Comparison of ENCODE assay signal across 14 cellular contexts in genomic region chr5:159107308-159107707, GRCh38. TPM values are rescaled to one million over a fixed set of nuclear protein-coding genes. Genes with fewer than 3 reads are reported as not detected.
A peak's percentile ranks its signal among the peaks of the same experiment; 100 is the strongest.
DNase-seq lines count a peak whose midpoint lies in the region; ATAC-seq, FAIRE-seq and TF ChIP-seq lines count a peak whose summit lies in the region.
"Had no signal": no experiment of that assay in that cellular context is flagged by ENCODE, and none has a peak within 500 bp of the region (broad histone marks: within the 10 kb centered on the region; RNA-seq: fewer than 3 reads in every experiment).

No MANE protein-coding gene starts in this region.

- H3K4me3 Mint-ChIP-seq in activated naive CD4-positive, alpha-beta T cell treated with anti-CD3 and anti-CD28 coated beads, Interleukin-2, amount 50 U/mL, for 24 hours = peak overlapping the region; percentile 91
- H3K4me3 Mint-ChIP-seq in effector memory CD8-positive, alpha-beta T cell = peak overlapping the region; percentile 69 to 76
- H3K4me3 Mint-ChIP-seq in stimulated activated naive CD8-positive, alpha-beta T cell treated with anti-CD3 and anti-CD28 coated beads, Interleukin-15, amount 100 ng/mL, for 72 hours = peak overlapping the region; percentile 83

- H3K4me1 Mint-ChIP-seq in activated naive CD4-positive, alpha-beta T cell treated with anti-CD3 and anti-CD28 coated beads, Interleukin-2, amount 50 U/mL, for 24 hours = peaks cover 20% of the 10 kb centered on the region
- peaks cover 14 to 16% of the 10 kb centered on the region in 2 donors for H3K4me1 Mint-ChIP-seq in effector memory CD8-positive, alpha-beta T cell (ENCODE audit: low read depth in 2 of 2)
- peaks cover 35% of the 10 kb centered on the region for H3K4me1 Mint-ChIP-seq in stimulated activated naive CD8-positive, alpha-beta T cell treated with anti-CD3 and anti-CD28 coated beads, Interleukin-15, amount 100 ng/mL, for 72 hours

- BruUV-seq in mammary epithelial cell (replicated peaks; lab: Mats Ljungman, UMichigan) = no TSS peak

- in situ Hi-C loops in mammary epithelial cell (cut with MboI; ENCODE audit: low sequenced_read_pairs in 2 of 2) = loop anchor here (5.0 to 25.0 kb wide), 3 partner anchors 410 to 1345 kb away; no protein-coding TSS in a partner anchor

- no peak for TF ChIP-seq CTCF in mammary epithelial cell (conservative IDR thresholded peaks at IDR 0.05 in 1 of 2, IDR thresholded peaks at IDR 0.05 in 1 of 2; ENCODE audit: extremely low read depth in 1 of 2, insufficient read depth in 1 of 2, low read depth in 1 of 2, low read length in 2 of 2)

- H4K20me1 ChIP-seq in Karpas-422 (ENCODE audit: insufficient read depth, low read depth, low read length) (peaks cover 21% of the 10 kb centered on the region; the same call in 1 of the 2 replicates), mammary epithelial cell (ENCODE audit: insufficient read depth, low read length) (no peaks in the 10 kb centered on the region)

- no peaks in the 10 kb centered on the region for H3K9me3 ChIP-seq in Karpas-422 (ENCODE audit: low read length)
- no peaks in the 10 kb centered on the region for H3K9me3 ChIP-seq in mammary epithelial cell (replicated peaks; ENCODE audit: insufficient read depth, low read length)
- H3K9me3 ChIP-seq: ascending aorta, pancreas, tibial nerve had no signal

- H3K27me3 ChIP-seq in Karpas-422 (ENCODE audit: low read length) (no peaks in the 10 kb centered on the region), mammary epithelial cell (ENCODE audit: insufficient read depth, low read length) (peaks cover 30% of the 10 kb centered on the region)
- H3K27me3 ChIP-seq: ascending aorta had no signal

- H3K9ac ChIP-seq in Karpas-422 (ENCODE audit: low read length) (no peak overlapping the region), mammary epithelial cell (ENCODE audit: insufficient read depth, low read length) (no peak overlapping the region)

- H3K27ac Mint-ChIP-seq in activated naive CD4-positive, alpha-beta T cell treated with anti-CD3 and anti-CD28 coated beads, Interleukin-2, amount 50 U/mL, for 24 hours = no peak overlapping the region
- H3K27ac Mint-ChIP-seq in effector memory CD8-positive, alpha-beta T cell = no peak overlapping the region
- H3K27ac Mint-ChIP-seq in stimulated activated naive CD8-positive, alpha-beta T cell treated with anti-CD3 and anti-CD28 coated beads, Interleukin-15, amount 100 ng/mL, for 72 hours = no peak overlapping the region
- H3K27ac Mint-ChIP-seq: activated CD8-positive, alpha-beta T cell treated with anti-CD3 and anti-CD28 coated beads for 36 hours; endodermal cell had no signal

- H3K4me3 ChIP-seq in Karpas-422 (ENCODE audit: low read length) (no peak overlapping the region), mammary epithelial cell (replicated peaks in 1 of 3; ENCODE audit: insufficient read depth in 1 of 3, low read depth in 2 of 3, low read length in 3 of 3) (no peak overlapping the region)

- H3K4me2 ChIP-seq in Karpas-422 (ENCODE audit: low read depth, low read length, poor library complexity, severe bottlenecking) = no peak overlapping the region
- H3K4me2 ChIP-seq in mammary epithelial cell (ENCODE audit: insufficient read depth, low read depth, low read length) = no peak overlapping the region

- no peaks in the 10 kb centered on the region for H3K9me2 ChIP-seq in Karpas-422 (replicated peaks; ENCODE audit: insufficient read depth, low read length)

- WGBS in mammary epithelial cell (ENCODE audit: low coverage, missing lambda C conversion rate) = 9% methylated on average over 6 of the region's 6 CpGs

- H3K27ac ChIP-seq in Karpas-422 (ENCODE audit: low read length) (no peak overlapping the region), mammary epithelial cell (ENCODE audit: insufficient read depth, low read depth, low read length) (no peak overlapping the region), caudate nucleus (ENCODE audit: low read depth, low read length) (no peak overlapping the region)
- H3K27ac ChIP-seq: pancreas had no signal

- H3K36me3 ChIP-seq in Karpas-422 (ENCODE audit: insufficient read depth, low read length) (no peaks in the 10 kb centered on the region), mammary epithelial cell (ENCODE audit: insufficient read depth, low read length) (no peaks in the 10 kb centered on the region)
- H3K36me3 ChIP-seq: ascending aorta, pancreas, tibial nerve had no signal

- CTCF ChIA-PET in mammary epithelial cell (lab: Charles Lee; ENCODE audit: low non-redundant PET) = interaction anchor here (0.6 to 1.4 kb wide), 5 partner anchors 50 to 932 kb away, joined by 3 to 10 read pairs (median 4); no protein-coding TSS in a partner anchor

- no peak for DNase-seq in activated naive CD4-positive, alpha-beta T cell treated with anti-CD3 and anti-CD28 coated beads, Interleukin-2, amount 50 U/mL, for 16 hours
- DNase-seq in Karpas-422 (peak; percentile 36), mammary epithelial cell (no peak), caudate nucleus (lab: John Stamatoyannopoulos, UW) (no peak), HTR-8/SVneo (ENCODE audit: insufficient read length, low spot score) (no peak)
- no peak for DNase-seq in effector memory CD8-positive, alpha-beta T cell
- no peak for DNase-seq in stimulated activated naive CD8-positive, alpha-beta T cell treated with anti-CD3 and anti-CD28 coated beads, Interleukin-15, amount 100 ng/mL, for 72 hours
- DNase-seq: NCI-H524 treated with DMSO at 0.1 percent for 48 hours had no signal

- H3K79me2 ChIP-seq in Karpas-422 (ENCODE audit: low read length) (no peaks in the 10 kb centered on the region), mammary epithelial cell (ENCODE audit: insufficient read depth, low read length) (no peaks in the 10 kb centered on the region)

- intact Hi-C loops in mammary epithelial cell (cut with micrococcal nuclease) = loop anchor here (1.0 to 10.0 kb wide), 4 partner anchors 223 to 1343 kb away; partner anchors contain the start of gene CLINT1

- H3K4me1 ChIP-seq in Karpas-422 (ENCODE audit: low read length) (peaks cover 65% of the 10 kb centered on the region), mammary epithelial cell (ENCODE audit: insufficient read depth, low read length) (peaks cover 4% of the 10 kb centered on the region)
- H3K4me1 ChIP-seq: pancreas had no signal

- dilution Hi-C loops in mammary epithelial cell (cut with HindIII; ENCODE audit: low sequenced_read_pairs) = no loop called here

- peaks cover 51% of the 10 kb centered on the region for H3K27me3 Mint-ChIP-seq in activated naive CD4-positive, alpha-beta T cell treated with anti-CD3 and anti-CD28 coated beads, Interleukin-2, amount 50 U/mL, for 24 hours
- H3K27me3 Mint-ChIP-seq in effector memory CD8-positive, alpha-beta T cell = peaks cover 65 to 94% of the 10 kb centered on the region in 2 donors
- peaks cover 71% of the 10 kb centered on the region for H3K27me3 Mint-ChIP-seq in stimulated activated naive CD8-positive, alpha-beta T cell treated with anti-CD3 and anti-CD28 coated beads, Interleukin-15, amount 100 ng/mL, for 72 hours

- H2AFZ ChIP-seq in Karpas-422 (ENCODE audit: low read length) = no peak overlapping the region
- no peak overlapping the region for H2AFZ ChIP-seq in mammary epithelial cell (ENCODE audit: low read depth, low read length)

- FAIRE-seq in HTR-8/SVneo (lab: Jason Lieb, UNC) = no peak
- FAIRE-seq: pancreas had no signal

- ATAC-seq in effector memory CD8-positive, alpha-beta T cell (replicated peaks) = no peak
- ATAC-seq in stimulated activated naive CD8-positive, alpha-beta T cell treated with anti-CD3 and anti-CD28 coated beads, Interleukin-15, amount 100 ng/mL, for 72 hours = no peak

- H3K36me3 Mint-ChIP-seq in activated naive CD4-positive, alpha-beta T cell treated with anti-CD3 and anti-CD28 coated beads, Interleukin-2, amount 50 U/mL, for 24 hours = no peaks in the 10 kb centered on the region
- H3K36me3 Mint-ChIP-seq in effector memory CD8-positive, alpha-beta T cell (ENCODE audit: insufficient read depth) = peaks cover 8% of the 10 kb centered on the region

- H3K9me3 Mint-ChIP-seq in activated naive CD4-positive, alpha-beta T cell treated with anti-CD3 and anti-CD28 coated beads, Interleukin-2, amount 50 U/mL, for 24 hours = no peaks in the 10 kb centered on the region
- H3K9me3 Mint-ChIP-seq in effector memory CD8-positive, alpha-beta T cell = no peaks in the 10 kb centered on the region
- no peaks in the 10 kb centered on the region for H3K9me3 Mint-ChIP-seq in stimulated activated naive CD8-positive, alpha-beta T cell treated with anti-CD3 and anti-CD28 coated beads, Interleukin-15, amount 100 ng/mL, for 72 hours
- H3K9me3 Mint-ChIP-seq: activated CD8-positive, alpha-beta T cell treated with anti-CD3 and anti-CD28 coated beads for 36 hours; endodermal cell had no signal

RNA-seq across cellular contexts. Expression of gene EBF1, which starts 7.6 kb away (rescaled TPM):
- total RNA-seq in Karpas-422 (2014; rRNA removed; shearing (Covaris generic); ENCODE audit: low replicate concordance) = 93.1 and 101 TPM in 2 replicates
- total RNA-seq in mammary epithelial cell = under 1 TPM in 1 of 2 donors, not detected in 1; under 0.01 TPM
- polyA plus RNA-seq in mammary epithelial cell = not detected
- not detected for polyA minus RNA-seq in mammary epithelial cell

Comparison
In these comparisons a context has a peak if more than half of its experiments do, and no peak if none do; other contexts are left out.
1. RNA of gene EBF1, which starts 7.6 kb away (total RNA-seq): 93.1 to 101 TPM in Karpas-422; under 0.01 TPM in mammary epithelial cell; every median in the first group is over 10 times any median in the second.
2. Peak in every context shown above with its lines, with median percentiles within 50 percentile points of each other: H3K4me3 Mint-ChIP-seq.